25 cellular contexts compared by ENCODE assay signal in genomic region chr6:158208226-158208807, GRCh38. TPM values are rescaled to one million over a fixed set of nuclear protein-coding genes. Genes with fewer than 3 reads are reported as not detected.
DNase-seq lines count a peak whose midpoint lies in the region; FAIRE-seq and TF ChIP-seq lines count a peak whose summit lies in the region.
"Had no signal": no experiment of that assay in that cellular context is flagged by ENCODE, and none has a peak within 500 bp of the region (broad histone marks: within the 10 kb centered on the region; RNA-seq: fewer than 3 reads in every experiment).

No MANE protein-coding gene starts in this region.

- CTCF ChIA-PET in CD8-positive, alpha-beta memory T cell (lab: Charles Lee) = interaction anchor here (1.2 kb wide), 1 partner anchor 12 kb away, joined by 5 read pairs; no protein-coding TSS in a partner anchor

- no peak for TF ChIP-seq CTCF in MM.1S (IDR thresholded peaks at IDR 0.05; ENCODE audit: low read length)
- TF ChIP-seq CTCF in astrocyte (IDR thresholded peaks at IDR 0.05; ENCODE audit: insufficient read depth, low read depth, low read length) = no peak
- no peak for TF ChIP-seq CTCF in keratinocyte (optimal IDR thresholded peaks at IDR 0.05 in 1 of 3, IDR thresholded peaks at IDR 0.05 in 1 of 3, conservative IDR thresholded peaks at IDR 0.05 in 1 of 3; ENCODE audit: extremely low read depth in 1 of 3, insufficient read depth in 2 of 3, low read length in 3 of 3)

- no peaks in the 10 kb centered on the region for H3K27me3 ChIP-seq in MM.1S (replicated peaks; ENCODE audit: insufficient read depth, low read length)
- no peaks in the 10 kb centered on the region for H3K27me3 ChIP-seq in astrocyte (ENCODE audit: insufficient read depth, low read length)
- no peaks in the 10 kb centered on the region for H3K27me3 ChIP-seq in keratinocyte (ENCODE audit: control insufficient read depth, extremely low read depth, insufficient read depth, low read length)
- H3K27me3 ChIP-seq in CD8-positive, alpha-beta memory T cell (ENCODE audit: insufficient read depth, low read length, poor library complexity, severe bottlenecking) = no peaks in the 10 kb centered on the region
- H3K27me3 ChIP-seq: BLaER1, pancreas, sigmoid colon had no signal

- H3K4me1 ChIP-seq in MM.1S (ENCODE audit: low read length) = peaks cover 18% of the 10 kb centered on the region
- peaks cover 22% of the 10 kb centered on the region for H3K4me1 ChIP-seq in astrocyte (ENCODE audit: insufficient read depth, low read length)
- peaks cover 29% of the 10 kb centered on the region for H3K4me1 ChIP-seq in keratinocyte (ENCODE audit: control insufficient read depth, extremely low read depth, insufficient read depth, low read length)
- H3K4me1 ChIP-seq in CD8-positive, alpha-beta memory T cell (ENCODE audit: insufficient read depth, low read length) = peaks cover 5% of the 10 kb centered on the region
- H3K4me1 ChIP-seq: BLaER1, sigmoid colon, stomach had no signal

- peaks cover 42% of the 10 kb centered on the region for H3K4me1 Mint-ChIP-seq in T-helper 1 cell treated with Interleukin-12 subunit alpha and Interleukin-12 subunit beta and Interleukin-4 antibody, amounts not matched to agents 30 μg/mL and 1 μg/mL, for 36 hours (ENCODE audit: low read depth)
- H3K4me1 Mint-ChIP-seq in astrocyte (ENCODE audit: low read depth, unreplicated experiment) = peaks cover 12% of the 10 kb centered on the region
- H3K4me1 Mint-ChIP-seq in CD8-positive, alpha-beta memory T cell = peaks cover 3 to 11% (median 5%) of the 10 kb centered on the region in 3 donors

- 0 out of 2 replicates have a peak, but pooled peaks cover 3% of the 10 kb centered on the region for H3F3A ChIP-seq in MM.1S (ENCODE audit: insufficient read depth, low read length)

- H3K36me3 ChIP-seq in MM.1S (replicated peaks; ENCODE audit: insufficient read depth, low read length) (no peaks in the 10 kb centered on the region), astrocyte (ENCODE audit: insufficient read depth, low read length) (no peaks in the 10 kb centered on the region), keratinocyte (ENCODE audit: control insufficient read depth in 2 of 2, extremely low read depth in 1 of 2, insufficient read depth in 2 of 2, low read length in 2 of 2) (no peaks in the 10 kb centered on the region)
- H3K36me3 ChIP-seq in CD8-positive, alpha-beta memory T cell (ENCODE audit: insufficient read depth, low read length) = no peaks in the 10 kb centered on the region
- H3K36me3 ChIP-seq: BLaER1, pancreas, sigmoid colon, stomach had no signal

- peak overlapping the region; percentile 95 for H3K27ac Mint-ChIP-seq in T-helper 1 cell treated with Interleukin-12 subunit alpha and Interleukin-12 subunit beta and Interleukin-4 antibody, amounts not matched to agents 30 μg/mL and 1 μg/mL, for 36 hours
- no peak overlapping the region for H3K27ac Mint-ChIP-seq in astrocyte (ENCODE audit: unreplicated experiment)
- no peak overlapping the region for H3K27ac Mint-ChIP-seq in CD8-positive, alpha-beta memory T cell
- H3K27ac Mint-ChIP-seq: GM23338, memory B cell, naive B cell, type B pancreatic cell had no signal

- POLR2A ChIA-PET in CD8-positive, alpha-beta memory T cell (lab: Charles Lee) = no interaction called here

- no peaks in the 10 kb centered on the region for H3K27me3 Mint-ChIP-seq in T-helper 1 cell treated with Interleukin-12 subunit alpha and Interleukin-12 subunit beta and Interleukin-4 antibody, amounts not matched to agents 30 μg/mL and 1 μg/mL, for 36 hours (ENCODE audit: low read depth)
- H3K27me3 Mint-ChIP-seq in astrocyte (ENCODE audit: low read depth, unreplicated experiment) = peaks cover 1% of the 10 kb centered on the region
- H3K27me3 Mint-ChIP-seq in CD8-positive, alpha-beta memory T cell = peaks cover 0 to 10% of the 10 kb centered on the region in 2 donors
- H3K27me3 Mint-ChIP-seq: type B pancreatic cell had no signal

- no peaks in the 10 kb centered on the region for H3K9me1 ChIP-seq in keratinocyte (ENCODE audit: control insufficient read depth, extremely low read depth, insufficient read depth, low read length)

- no peak for FAIRE-seq in astrocyte (lab: Jason Lieb, UNC)
- no peak for FAIRE-seq in keratinocyte (lab: Jason Lieb, UNC)
- FAIRE-seq: frontal cortex, GM19239, pancreas had no signal

- dilution Hi-C loops in keratinocyte (cut with MboI; ENCODE audit: extremely low pct_ligation_motif_present, low sequenced_read_pairs) = no loop called here

- peaks cover 7% of the 10 kb centered on the region for H3K36me3 Mint-ChIP-seq in T-helper 1 cell treated with Interleukin-12 subunit alpha and Interleukin-12 subunit beta and Interleukin-4 antibody, amounts not matched to agents 30 μg/mL and 1 μg/mL, for 36 hours (ENCODE audit: low read depth)
- H3K36me3 Mint-ChIP-seq in astrocyte (ENCODE audit: low read depth, unreplicated experiment) = no peaks in the 10 kb centered on the region
- no peaks in the 10 kb centered on the region for H3K36me3 Mint-ChIP-seq in CD8-positive, alpha-beta memory T cell
- H3K36me3 Mint-ChIP-seq: memory B cell, naive B cell, type B pancreatic cell had no signal

- no peaks in the 10 kb centered on the region for H3K9me3 ChIP-seq in MM.1S (replicated peaks; ENCODE audit: insufficient read depth, low read length)
- no peaks in the 10 kb centered on the region for H3K9me3 ChIP-seq in astrocyte (ENCODE audit: insufficient read depth, low read depth, low read length)
- no peaks in the 10 kb centered on the region for H3K9me3 ChIP-seq in keratinocyte (ENCODE audit: control insufficient read depth, low read depth, low read length)
- no peaks in the 10 kb centered on the region for H3K9me3 ChIP-seq in CD8-positive, alpha-beta memory T cell (ENCODE audit: low read length)
- H3K9me3 ChIP-seq: BLaER1, pancreas, sigmoid colon, stomach had no signal

- DNase-seq in T-helper 1 cell (no peak), MM.1S (no peak), astrocyte (ENCODE audit: low read depth) (no peak), keratinocyte (ENCODE audit: low read depth, low spot score) (no peak), NCI-H510A treated with DMSO at 0.1 percent for 48 hours (lab: John Stamatoyannopoulos, UW) (no peak), GDM1 (lab: John Stamatoyannopoulos, UW) (no peak)
- DNase-seq in CD8-positive, alpha-beta memory T cell = no peak
- DNase-seq: 8988T; activated CD4-positive, alpha-beta T cell treated with anti-CD3 and anti-CD28 coated beads, Interleukin-2, amount 50 U/mL, for 48 hours; naive B cell; NCI-H1092 treated with DMSO at 0.1 percent for 48 hours; NCI-H524; sigmoid colon; stomach; SW 1271 had no signal

- H4K20me1 ChIP-seq in MM.1S (ENCODE audit: insufficient read depth, low read length) = no peaks in the 10 kb centered on the region
- no peaks in the 10 kb centered on the region for H4K20me1 ChIP-seq in astrocyte (ENCODE audit: insufficient read depth, low read length)
- H4K20me1 ChIP-seq in keratinocyte (ENCODE audit: control insufficient read depth, extremely low read depth, insufficient read depth, low read length) = no peaks in the 10 kb centered on the region
- H4K20me1 ChIP-seq: BLaER1 had no signal

- H2AFZ ChIP-seq in MM.1S (ENCODE audit: low read length) (no peak overlapping the region), astrocyte (ENCODE audit: low read depth, low read length) (no peak overlapping the region), keratinocyte (ENCODE audit: control insufficient read depth, low read length) (no peak overlapping the region)
- H2AFZ ChIP-seq: GM23338 had no signal

- H3K79me2 ChIP-seq in MM.1S (ENCODE audit: low read length) (no peaks in the 10 kb centered on the region), astrocyte (ENCODE audit: insufficient read depth, low read length) (no peaks in the 10 kb centered on the region), keratinocyte (ENCODE audit: control insufficient read depth, insufficient read depth, low read length) (no peaks in the 10 kb centered on the region)

- H3K9ac ChIP-seq in MM.1S (ENCODE audit: low read length) (no peak overlapping the region), astrocyte (ENCODE audit: low read length) (peak overlapping the region; percentile 58), keratinocyte (ENCODE audit: control insufficient read depth, extremely low read depth, insufficient read depth, low read length) (peak overlapping the region; percentile 48)
- H3K9ac ChIP-seq: BLaER1 had no signal

- H3K4me2 ChIP-seq in MM.1S (ENCODE audit: low read depth, low read length) (no peak overlapping the region), astrocyte (ENCODE audit: low read length) (peak overlapping the region; percentile 76), keratinocyte (ENCODE audit: control insufficient read depth, extremely low read depth, insufficient read depth, low read depth, low read length) (no peak overlapping the region)
- H3K4me2 ChIP-seq: BLaER1, GM23338 had no signal

- no peaks in the 10 kb centered on the region for H3K9me3 Mint-ChIP-seq in T-helper 1 cell treated with Interleukin-12 subunit alpha and Interleukin-12 subunit beta and Interleukin-4 antibody, amounts not matched to agents 30 μg/mL and 1 μg/mL, for 36 hours
- no peaks in the 10 kb centered on the region for H3K9me3 Mint-ChIP-seq in astrocyte (ENCODE audit: unreplicated experiment)
- no peaks in the 10 kb centered on the region for H3K9me3 Mint-ChIP-seq in CD8-positive, alpha-beta memory T cell
- H3K9me3 Mint-ChIP-seq: GM23338, memory B cell, naive B cell, type B pancreatic cell had no signal

- H3K27ac ChIP-seq in MM.1S (ENCODE audit: low read length) (peak overlapping the region; percentile 70; the same call in 1 of the 2 replicates), astrocyte (ENCODE audit: low read depth, low read length) (peak overlapping the region; percentile 73), keratinocyte (ENCODE audit: control insufficient read depth, insufficient read depth, low read length) (peak overlapping the region; percentile 86)
- H3K27ac ChIP-seq in CD8-positive, alpha-beta memory T cell (ENCODE audit: low read depth, low read length) = no peak overlapping the region
- H3K27ac ChIP-seq: BLaER1, coronary artery, pancreas, RWPE1, sigmoid colon, stomach had no signal

- H3K9me2 ChIP-seq in MM.1S (replicated peaks; ENCODE audit: insufficient read depth, low read length) = no peaks in the 10 kb centered on the region

- H3K4me3 Mint-ChIP-seq in T-helper 1 cell treated with Interleukin-12 subunit alpha and Interleukin-12 subunit beta and Interleukin-4 antibody, amounts not matched to agents 30 μg/mL and 1 μg/mL, for 36 hours = peak overlapping the region; percentile 67
- no peak overlapping the region for H3K4me3 Mint-ChIP-seq in astrocyte (ENCODE audit: unreplicated experiment)
- H3K4me3 Mint-ChIP-seq in CD8-positive, alpha-beta memory T cell = no peak overlapping the region
- H3K4me3 Mint-ChIP-seq: GM23338, memory B cell, type B pancreatic cell had no signal

- H3K4me3 ChIP-seq in MM.1S (ENCODE audit: low read length) (no peak overlapping the region), astrocyte (ENCODE audit: insufficient read depth, low read depth, low read length) (no peak overlapping the region), keratinocyte (ENCODE audit: control insufficient read depth in 2 of 3, extremely low read depth in 1 of 3, insufficient read depth in 2 of 3, low read depth in 1 of 3, low read length in 3 of 3) (no peak overlapping the region)
- H3K4me3 ChIP-seq in CD8-positive, alpha-beta memory T cell (ENCODE audit: low read length) = no peak overlapping the region
- H3K4me3 ChIP-seq: BLaER1, coronary artery, GM23338, pancreas, sigmoid colon, stomach had no signal

RNA-seq across cellular contexts. Expression of gene GTF2H5, which starts 40.2 kb away (rescaled TPM):
- 32.2 and 34.5 TPM in 2 replicates for total RNA-seq in astrocyte
- 16.7 to 32.6 TPM (median 17.2 TPM) in 3 replicates for polyA plus RNA-seq in keratinocyte
- 6.3 TPM for polyA plus RNA-seq in keratinocyte (2011; ENCODE audit: low read depth)
- 22.6 and 36.8 TPM in 2 replicates for polyA plus RNA-seq in keratinocyte (2011; cell fraction: cytosol; rRNA removed)
- polyA plus RNA-seq in keratinocyte (2011; cell fraction: nucleus; rRNA removed) = 5.9 and 11.4 TPM in 2 replicates
- 24.4 and 30.9 TPM in 2 replicates for polyA plus RNA-seq in keratinocyte (2012; ENCODE audit: low replicate concordance)
- 0.59 to 5.9 TPM (median 3.1 TPM) in 3 replicates for polyA minus RNA-seq in keratinocyte
- polyA minus RNA-seq in keratinocyte (2011; cell fraction: cytosol; rRNA and poly(A)+ RNA removed) = 1.5 TPM
- 0.32 and 0.93 TPM in 2 replicates for polyA minus RNA-seq in keratinocyte (2011; cell fraction: nucleus; rRNA and poly(A)+ RNA removed)
- 10 to 100 TPM; 26.1 to 28.3 TPM for total RNA-seq in CD8-positive, alpha-beta memory T cell
- 22.5 TPM for polyA plus RNA-seq in CD8-positive, alpha-beta memory T cell

RNA-seq across cellular contexts. Expression of gene SERAC1, which starts 40.3 kb away (rescaled TPM):
- total RNA-seq in astrocyte = 9.1 and 9.3 TPM in 2 replicates
- 7.1 to 10.1 TPM (median 8.0 TPM) in 3 replicates for polyA plus RNA-seq in keratinocyte
- polyA plus RNA-seq in keratinocyte (2011; ENCODE audit: low read depth) = 12.1 TPM
- polyA plus RNA-seq in keratinocyte (2011; cell fraction: cytosol; rRNA removed) = 5.0 and 9.5 TPM in 2 replicates
- polyA plus RNA-seq in keratinocyte (2011; cell fraction: nucleus; rRNA removed) = 10.0 and 13.5 TPM in 2 replicates
- 6.6 and 7.0 TPM in 2 replicates for polyA plus RNA-seq in keratinocyte (2012; ENCODE audit: low replicate concordance)
- 3.0 to 10.1 TPM (median 6.4 TPM) in 3 replicates for polyA minus RNA-seq in keratinocyte
- 7.9 TPM for polyA minus RNA-seq in keratinocyte (2011; cell fraction: cytosol; rRNA and poly(A)+ RNA removed)
- polyA minus RNA-seq in keratinocyte (2011; cell fraction: nucleus; rRNA and poly(A)+ RNA removed) = 10.0 and 16.8 TPM in 2 replicates
- 1 to 10 TPM; 4.8 to 4.9 TPM for total RNA-seq in CD8-positive, alpha-beta memory T cell
- polyA plus RNA-seq in CD8-positive, alpha-beta memory T cell = 3.9 TPM
